Comparison of ENCODE assay signal across 8 cellular contexts in genomic region chr17:41734949-41735313, GRCh38. TPM values are rescaled to one million over a fixed set of nuclear protein-coding genes. Genes with fewer than 3 reads are reported as not detected.
DNase-seq lines count a peak whose midpoint lies in the region; ATAC-seq and TF ChIP-seq lines count a peak whose summit lies in the region.

No MANE protein-coding gene starts in this region.

- H3K4me1 ChIP-seq in CD8-positive, alpha-beta memory T cell (ENCODE audit: insufficient read depth, low read length) = no peaks in the 10 kb centered on the region
- peaks cover 20% of the 10 kb centered on the region for H3K4me1 ChIP-seq in RWPE2 (ENCODE audit: insufficient read depth, poor library complexity, severe bottlenecking)
- peaks cover 8 to 11% of the 10 kb centered on the region in 2 experiments for H3K4me1 ChIP-seq in trophoblast cell (ENCODE audit: control insufficient read depth in 1 of 2, insufficient read depth in 2 of 2, low read length in 2 of 2)

- no peak overlapping the region for H2BK5ac ChIP-seq in trophoblast cell (ENCODE audit: low read depth, low read length, poor library complexity)

- no peaks in the 10 kb centered on the region for H3K79me2 ChIP-seq in trophoblast cell (ENCODE audit: control insufficient read depth, insufficient read depth, low read length, poor library complexity)

- intact Hi-C loops in CD4-positive, alpha-beta T cell (cut with DNase I, micrococcal nuclease) = loop anchor here (5.0 kb wide), 2 partner anchors 52 to 382 kb away; partner anchors contain the start of gene JUP (in 1 of the 2)
- intact Hi-C loops in activated naive CD4-positive, alpha-beta T cell treated with anti-CD3 and anti-CD28 coated beads for 36 hours (cut with micrococcal nuclease) = loop anchor here (5.0 to 10.0 kb wide), 2 partner anchors 130 to 152 kb away; partner anchors contain the start of gene KLHL11

- H3K18ac ChIP-seq in trophoblast cell (ENCODE audit: low read length) = no peak overlapping the region

- peaks cover 7% of the 10 kb centered on the region for H3K79me1 ChIP-seq in trophoblast cell (ENCODE audit: low read length)

- H3K14ac ChIP-seq in trophoblast cell (ENCODE audit: low read length) = no peak overlapping the region

- H2BK120ac ChIP-seq in trophoblast cell (ENCODE audit: insufficient read depth, low read length, poor library complexity) = no peak overlapping the region

- peak overlapping the region; percentile 12 for H2AFZ ChIP-seq in trophoblast cell (ENCODE audit: insufficient read depth, low read length, poor library complexity)

- no peaks in the 10 kb centered on the region for H3K9me3 Mint-ChIP-seq in CD8-positive, alpha-beta memory T cell
- no peaks in the 10 kb centered on the region for H3K9me3 Mint-ChIP-seq in CD4-positive, alpha-beta T cell
- no peaks in the 10 kb centered on the region for H3K9me3 Mint-ChIP-seq in activated naive CD4-positive, alpha-beta T cell treated with anti-CD3 and anti-CD28 coated beads for 36 hours

- H4K91ac ChIP-seq in trophoblast cell (ENCODE audit: low read depth, low read length) = no peak overlapping the region

- H4K12ac ChIP-seq in trophoblast cell (ENCODE audit: low read depth, low read length) = no peak overlapping the region

- H3K4me3 ChIP-seq in CD8-positive, alpha-beta memory T cell (ENCODE audit: low read length) = no peak overlapping the region
- H3K4me3 ChIP-seq in RWPE2 (ENCODE audit: severe bottlenecking) (peak overlapping the region; percentile 39), foreskin fibroblast (ENCODE audit: low read depth in 1 of 2, low read length in 2 of 2) (peak overlapping the region; percentile 36 to 44), trophoblast cell (ENCODE audit: low read depth, low read length) (peak overlapping the region; percentile 13)

- H3K36me3 Mint-ChIP-seq in CD8-positive, alpha-beta memory T cell = no peaks in the 10 kb centered on the region
- no peaks in the 10 kb centered on the region for H3K36me3 Mint-ChIP-seq in CD4-positive, alpha-beta T cell (ENCODE audit: low read depth)
- H3K36me3 Mint-ChIP-seq in activated naive CD4-positive, alpha-beta T cell treated with anti-CD3 and anti-CD28 coated beads for 36 hours (ENCODE audit: low read depth) = no peaks in the 10 kb centered on the region

- H3K9me3 ChIP-seq in CD8-positive, alpha-beta memory T cell (ENCODE audit: low read length) = no peaks in the 10 kb centered on the region
- H3K9me3 ChIP-seq in RWPE2 (ENCODE audit: severe bottlenecking) (no peaks in the 10 kb centered on the region), trophoblast cell (ENCODE audit: insufficient read depth, low read depth, low read length) (no peaks in the 10 kb centered on the region)
- H3K9me3 ChIP-seq in CD4-positive, alpha-beta T cell (ENCODE audit: control insufficient read depth, low read length) = no peaks in the 10 kb centered on the region

- H3K27ac ChIP-seq in CD8-positive, alpha-beta memory T cell (ENCODE audit: low read depth, low read length) = no peak overlapping the region
- H3K27ac ChIP-seq in RWPE2 (ENCODE audit: poor library complexity, severe bottlenecking) (no peak overlapping the region), trophoblast cell (ENCODE audit: low read depth, low read length) (no peak overlapping the region)
- H3K27ac ChIP-seq in CD4-positive, alpha-beta T cell (ENCODE audit: low read depth, low read length) = no peak overlapping the region

- no peak overlapping the region for H3K4ac ChIP-seq in trophoblast cell (ENCODE audit: low read depth, low read length)

- peak overlapping the region; percentile 83 for H3K4me2 ChIP-seq in trophoblast cell (ENCODE audit: low read length)

- peak overlapping the region; percentile 74 for H4K8ac ChIP-seq in trophoblast cell (ENCODE audit: low read depth, low read length)

- DNase-seq in CD8-positive, alpha-beta memory T cell = no peak
- no peak for DNase-seq in RWPE2 (ENCODE audit: low spot score)
- DNase-seq in foreskin fibroblast = no peak
- no peak for DNase-seq in trophoblast cell
- no peak for DNase-seq in Kasumi-1 (lab: John Stamatoyannopoulos, UW)
- DNase-seq in RPMI8226 = no peak
- DNase-seq in CD4-positive, alpha-beta T cell = no peak
- no peak for DNase-seq in activated naive CD4-positive, alpha-beta T cell treated with anti-CD3 and anti-CD28 coated beads for 36 hours

- H3K4me1 Mint-ChIP-seq in CD8-positive, alpha-beta memory T cell = peaks cover 0 to 14% (median 4%) of the 10 kb centered on the region in 3 donors
- no peaks in the 10 kb centered on the region for H3K4me1 Mint-ChIP-seq in CD4-positive, alpha-beta T cell (ENCODE audit: low read depth)
- peaks cover 3% of the 10 kb centered on the region for H3K4me1 Mint-ChIP-seq in activated naive CD4-positive, alpha-beta T cell treated with anti-CD3 and anti-CD28 coated beads for 36 hours (ENCODE audit: low read depth)

- no CpG with 5 or more reads among the region's 23 CpGs for WGBS in trophoblast cell (ENCODE audit: extremely low coverage, insufficient coverage, insufficient read length)

- CTCF ChIA-PET in CD8-positive, alpha-beta memory T cell (lab: Charles Lee) = interaction anchor here (0.6 kb wide), 1 partner anchor 75 kb away, joined by 4 read pairs; no protein-coding TSS in a partner anchor
- CTCF ChIA-PET in CD4-positive, alpha-beta T cell (lab: Charles Lee) = no interaction called here
- CTCF ChIA-PET in activated naive CD4-positive, alpha-beta T cell treated with anti-CD3 and anti-CD28 coated beads for 36 hours (lab: Charles Lee) = interaction anchor here (0.8 kb wide), 1 partner anchor 67 kb away, joined by 3 read pairs; no protein-coding TSS in a partner anchor

- TF ChIP-seq CTCF in RWPE2 (IDR thresholded peaks at IDR 0.05; ENCODE audit: poor library complexity, severe bottlenecking) (no peak), foreskin fibroblast (IDR thresholded peaks at IDR 0.05; ENCODE audit: low read depth, low read length) (no peak)
- TF ChIP-seq CTCF in CD4-positive, alpha-beta T cell (IDR thresholded peaks at IDR 0.05) = no peak

- peak; percentile 11 for ATAC-seq in RWPE2 (ENCODE audit: low read depth)
- ATAC-seq in CD4-positive, alpha-beta T cell (ENCODE audit: poor library complexity) = no peak

- H3K9ac ChIP-seq in trophoblast cell (ENCODE audit: low read length) = no peak overlapping the region

- H3K4me3 Mint-ChIP-seq in CD8-positive, alpha-beta memory T cell = peak overlapping the region in 4 of 7 donors; percentile 12 to 56 (median 46)
- H3K4me3 Mint-ChIP-seq in CD4-positive, alpha-beta T cell = no peak overlapping the region
- H3K4me3 Mint-ChIP-seq in activated naive CD4-positive, alpha-beta T cell treated with anti-CD3 and anti-CD28 coated beads for 36 hours = no peak overlapping the region

- H3K27ac Mint-ChIP-seq in CD8-positive, alpha-beta memory T cell = no peak overlapping the region
- H3K27ac Mint-ChIP-seq in CD4-positive, alpha-beta T cell = no peak overlapping the region
- no peak overlapping the region for H3K27ac Mint-ChIP-seq in activated naive CD4-positive, alpha-beta T cell treated with anti-CD3 and anti-CD28 coated beads for 36 hours

- no peak overlapping the region for H3K23ac ChIP-seq in trophoblast cell (ENCODE audit: low read length)

- no peak overlapping the region for H2BK12ac ChIP-seq in trophoblast cell (ENCODE audit: low read length)

- peaks cover 25% of the 10 kb centered on the region for H3K27me3 ChIP-seq in CD8-positive, alpha-beta memory T cell (ENCODE audit: insufficient read depth, low read length, poor library complexity, severe bottlenecking)
- H3K27me3 ChIP-seq in RWPE2 (ENCODE audit: insufficient read depth, poor library complexity, severe bottlenecking) (no peaks in the 10 kb centered on the region), trophoblast cell (ENCODE audit: insufficient read depth, low read length) (peaks cover 33% of the 10 kb centered on the region)
- H3K27me3 ChIP-seq in CD4-positive, alpha-beta T cell (ENCODE audit: control insufficient read depth, insufficient read depth, low read length) = peaks cover 62% of the 10 kb centered on the region

- peaks cover 35 to 53% of the 10 kb centered on the region in 2 donors for H3K27me3 Mint-ChIP-seq in CD8-positive, alpha-beta memory T cell
- H3K27me3 Mint-ChIP-seq in CD4-positive, alpha-beta T cell = peaks cover 68% of the 10 kb centered on the region
- H3K27me3 Mint-ChIP-seq in activated naive CD4-positive, alpha-beta T cell treated with anti-CD3 and anti-CD28 coated beads for 36 hours (ENCODE audit: low read depth) = peaks cover 49% of the 10 kb centered on the region

- POLR2A ChIA-PET in CD8-positive, alpha-beta memory T cell (lab: Charles Lee) = interaction anchor here (0.6 kb wide), 1 partner anchor 95 kb away, joined by 3 read pairs; no protein-coding TSS in a partner anchor
- POLR2A ChIA-PET in CD4-positive, alpha-beta T cell (lab: Charles Lee) = interaction anchor here (1.0 kb wide), 1 partner anchor 46 kb away, joined by 3 read pairs; the partner anchor contains the start of gene EIF1

- H2AK5ac ChIP-seq in trophoblast cell (ENCODE audit: low read length) = no peak overlapping the region

- H3K36me3 ChIP-seq in CD8-positive, alpha-beta memory T cell (ENCODE audit: insufficient read depth, low read length) = no peaks in the 10 kb centered on the region
- H3K36me3 ChIP-seq in RWPE2 (ENCODE audit: low read depth) (no peaks in the 10 kb centered on the region), trophoblast cell (ENCODE audit: control insufficient read depth in 1 of 2, insufficient read depth in 2 of 2, low read length in 2 of 2) (peaks cover 0 to 3% of the 10 kb centered on the region in 2 experiments)

RNA-seq across cellular contexts. Expression of gene HAP1, which starts 0.5 kb away (rescaled TPM):
- under 1 TPM; 0.13 to 0.18 TPM for total RNA-seq in CD8-positive, alpha-beta memory T cell
- not detected for polyA plus RNA-seq in CD8-positive, alpha-beta memory T cell
- 14.5 and 20.7 TPM in 2 replicates for polyA plus RNA-seq in trophoblast cell (2013)
- total RNA-seq in CD4-positive, alpha-beta T cell = under 1 TPM in 1 of 2 experiments, not detected in 1; 0.11 TPM
- total RNA-seq in activated naive CD4-positive, alpha-beta T cell treated with anti-CD3 and anti-CD28 coated beads for 36 hours = not detected

RNA-seq across cellular contexts. Expression of gene GAST, which starts 22.8 kb away (rescaled TPM):
- not detected for total RNA-seq in CD8-positive, alpha-beta memory T cell
- polyA plus RNA-seq in CD8-positive, alpha-beta memory T cell = not detected
- polyA plus RNA-seq in trophoblast cell (2013) = 25.4 and 27.3 TPM in 2 replicates
- total RNA-seq in CD4-positive, alpha-beta T cell = not detected
- total RNA-seq in activated naive CD4-positive, alpha-beta T cell treated with anti-CD3 and anti-CD28 coated beads for 36 hours = not detected

RNA-seq across cellular contexts. Expression of gene EIF1, which starts 46.2 kb away (rescaled TPM):
- total RNA-seq in CD8-positive, alpha-beta memory T cell = 1,000 to 10,000 TPM; 1,446 to 1,504 TPM
- polyA plus RNA-seq in CD8-positive, alpha-beta memory T cell = 1,526 TPM
- 905 and 911 TPM in 2 replicates for polyA plus RNA-seq in trophoblast cell (2013)
- total RNA-seq in CD4-positive, alpha-beta T cell = 1,000 to 10,000 TPM; 3,351 to 3,391 TPM
- total RNA-seq in activated naive CD4-positive, alpha-beta T cell treated with anti-CD3 and anti-CD28 coated beads for 36 hours = 1,000 to 10,000 TPM; 1,206 to 1,253 TPM

RNA-seq across cellular contexts. Expression of gene JUP, which starts 51.6 kb away (rescaled TPM):
- total RNA-seq in CD8-positive, alpha-beta memory T cell = under 1 TPM; 0.33 to 0.35 TPM
- not detected for polyA plus RNA-seq in CD8-positive, alpha-beta memory T cell
- polyA plus RNA-seq in trophoblast cell (2013) = 367 and 395 TPM in 2 replicates
- 1 to 10 TPM in 1 of 2 experiments, under 1 TPM in 1; 0.88 to 1.1 TPM for total RNA-seq in CD4-positive, alpha-beta T cell
- under 1 TPM; 0.27 to 0.33 TPM for total RNA-seq in activated naive CD4-positive, alpha-beta T cell treated with anti-CD3 and anti-CD28 coated beads for 36 hours

Comparison
In these comparisons a context has a peak if more than half of its experiments do, and no peak if none do; other contexts are left out.
1. H3K4me3 Mint-ChIP-seq: peak in CD8-positive, alpha-beta memory T cell (4 of 7); none in CD4-positive, alpha-beta T cell (single experiment) and activated naive CD4-positive, alpha-beta T cell treated with anti-CD3 and anti-CD28 coated beads for 36 hours (single experiment).